Comparison of ENCODE assay signal across 7 cellular contexts in genomic region chr9:126722922-126723806, GRCh38.
DNase-seq lines count a peak whose midpoint lies in the region; ATAC-seq, FAIRE-seq and TF ChIP-seq lines count a peak whose summit lies in the region.

No MANE protein-coding gene starts in this region.

- H3K36me3 ChIP-seq in SU-DHL-6 (ENCODE audit: low read length) (no peaks in the 10 kb centered on the region), keratinocyte (ENCODE audit: control insufficient read depth in 2 of 2, extremely low read depth in 1 of 2, insufficient read depth in 2 of 2, low read length in 2 of 2) (no peaks in the 10 kb centered on the region)

- dilution Hi-C loops in keratinocyte (cut with MboI; ENCODE audit: extremely low pct_ligation_motif_present, low sequenced_read_pairs), result no loop called here

- H3K9ac ChIP-seq in SU-DHL-6 (ENCODE audit: low read length) (peak overlapping the region; percentile 73), keratinocyte (ENCODE audit: control insufficient read depth, extremely low read depth, insufficient read depth, low read length) (peak overlapping the region; percentile 69)

- no peaks in the 10 kb centered on the region for H3K9me1 ChIP-seq in keratinocyte (ENCODE audit: control insufficient read depth, extremely low read depth, insufficient read depth, low read length)

- H3K27me3 ChIP-seq in SU-DHL-6 (ENCODE audit: low read length) (no peaks in the 10 kb centered on the region), keratinocyte (ENCODE audit: control insufficient read depth, extremely low read depth, insufficient read depth, low read length) (no peaks in the 10 kb centered on the region)

- ATAC-seq in GM18867 (IDR thresholded peaks at IDR 0.05; ENCODE audit: unreplicated experiment), result peak; percentile 44
- peak; percentile 51 for ATAC-seq in HG02943 (IDR thresholded peaks at IDR 0.05; ENCODE audit: low read depth, unreplicated experiment)

- DNase-seq in keratinocyte (ENCODE audit: low read depth, low spot score) (no peak), GDM1 (lab: John Stamatoyannopoulos, UW) (no peak)
- peak; percentile 75 to 80 for DNase-seq in stimulated activated CD4-positive, alpha-beta T cell treated with anti-CD3 and anti-CD28 coated beads, Interleukin-2, amount 100 ng/mL, for 24 hours

- H3K79me2 ChIP-seq in SU-DHL-6 (ENCODE audit: insufficient read depth, low read length), result no peaks in the 10 kb centered on the region
- H3K79me2 ChIP-seq in keratinocyte (ENCODE audit: control insufficient read depth, insufficient read depth, low read length), result no peaks in the 10 kb centered on the region

- H3K4me2 ChIP-seq in SU-DHL-6 (ENCODE audit: low read depth, low read length, poor library complexity, severe bottlenecking), result peak overlapping the region; percentile 89
- peak overlapping the region; percentile 66 for H3K4me2 ChIP-seq in keratinocyte (ENCODE audit: control insufficient read depth, extremely low read depth, insufficient read depth, low read depth, low read length)

- H2AFZ ChIP-seq in SU-DHL-6 (ENCODE audit: low read depth, low read length, severe bottlenecking) (peak overlapping the region; percentile 95), keratinocyte (ENCODE audit: control insufficient read depth, low read length) (peak overlapping the region; percentile 73)

- H4K20me1 ChIP-seq in SU-DHL-6 (ENCODE audit: low read depth, low read length), result no peaks in the 10 kb centered on the region
- H4K20me1 ChIP-seq in keratinocyte (ENCODE audit: control insufficient read depth, extremely low read depth, insufficient read depth, low read length), result no peaks in the 10 kb centered on the region

- FAIRE-seq in keratinocyte (lab: Jason Lieb, UNC), result no peak

- TF ChIP-seq CTCF in SU-DHL-6 (IDR thresholded peaks at IDR 0.05; ENCODE audit: insufficient read depth, low read length, poor library complexity, severe bottlenecking) (no peak), keratinocyte (optimal IDR thresholded peaks at IDR 0.05 in 1 of 3, IDR thresholded peaks at IDR 0.05 in 1 of 3, conservative IDR thresholded peaks at IDR 0.05 in 1 of 3; ENCODE audit: extremely low read depth in 1 of 3, insufficient read depth in 2 of 3, low read length in 3 of 3) (no peak)

- H3K27ac ChIP-seq in SU-DHL-6 (ENCODE audit: low read depth, low read length) (no peak overlapping the region), angular gyrus (ENCODE audit: low read depth, low read length) (peak overlapping the region; percentile 79), keratinocyte (ENCODE audit: control insufficient read depth, insufficient read depth, low read length) (peak overlapping the region; percentile 38)

- H3K4me3 ChIP-seq in SU-DHL-6 (ENCODE audit: insufficient read depth, low read length, poor library complexity, severe bottlenecking) (peak overlapping the region; percentile 67), keratinocyte (ENCODE audit: control insufficient read depth in 2 of 3, extremely low read depth in 1 of 3, insufficient read depth in 2 of 3, low read depth in 1 of 3, low read length in 3 of 3) (peak overlapping the region; percentile 52 to 67 (median 61))

- no peaks in the 10 kb centered on the region for H3K9me3 ChIP-seq in SU-DHL-6 (ENCODE audit: insufficient read depth, low read length)
- no peaks in the 10 kb centered on the region for H3K9me3 ChIP-seq in keratinocyte (ENCODE audit: control insufficient read depth, low read depth, low read length)

- no peaks in the 10 kb centered on the region for H3F3A ChIP-seq in SU-DHL-6 (ENCODE audit: insufficient read depth)

- peaks cover 12% of the 10 kb centered on the region for H3K4me1 ChIP-seq in keratinocyte (ENCODE audit: control insufficient read depth, extremely low read depth, insufficient read depth, low read length)

- H3K9me2 ChIP-seq in SU-DHL-6 (replicated peaks; ENCODE audit: insufficient read depth, low read length), result no peaks in the 10 kb centered on the region

Comparison
In these comparisons a context has a peak if more than half of its experiments do, and no peak if none do; other contexts are left out.
1. DNase-seq: peak in stimulated activated CD4-positive, alpha-beta T cell treated with anti-CD3 and anti-CD28 coated beads, Interleukin-2, amount 100 ng/mL, for 24 hours (2 of 2); none in keratinocyte (single experiment) and GDM1 (single experiment).